11 cellular contexts compared by ENCODE assay signal in genomic region chr6:150069707-150070106, GRCh38. TPM values are rescaled to one million over a fixed set of nuclear protein-coding genes. Genes with fewer than 3 reads are reported as not detected.
DNase-seq lines count a peak whose midpoint lies in the region; ATAC-seq and TF ChIP-seq lines count a peak whose summit lies in the region.
"Had no signal": no experiment of that assay in that cellular context is flagged by ENCODE, and none has a peak within 500 bp of the region (broad histone marks: within the 10 kb centered on the region; RNA-seq: fewer than 3 reads in every experiment).

No MANE protein-coding gene starts in this region.

- no peaks in the 10 kb centered on the region for H3K27me3 ChIP-seq in breast epithelium
- H3K27me3 ChIP-seq in WERI-Rb-1 (ENCODE audit: insufficient read depth, low read depth, severe bottlenecking) = no peaks in the 10 kb centered on the region
- H3K27me3 ChIP-seq in hepatocyte = no peaks in the 10 kb centered on the region
- H3K27me3 ChIP-seq in thyroid gland = no peaks in the 10 kb centered on the region
- H3K27me3 ChIP-seq: BE2C, SJSA1 had no signal

- ATAC-seq in HG02642 (IDR thresholded peaks at IDR 0.05; ENCODE audit: poor library complexity, unreplicated experiment) (no peak), HG03342 (IDR thresholded peaks at IDR 0.05; ENCODE audit: unreplicated experiment) (no peak), HG02610 (IDR thresholded peaks at IDR 0.05; ENCODE audit: unreplicated experiment) (no peak)

- no peaks in the 10 kb centered on the region for H4K20me1 ChIP-seq in hepatocyte (ENCODE audit: insufficient read depth, poor library complexity, severe bottlenecking)

- H3K4me1 Mint-ChIP-seq in MCF 10A (ENCODE audit: insufficient read depth, unreplicated experiment) = peaks cover 33% of the 10 kb centered on the region

- peak overlapping the region in 1 of 2 donors; percentile 65 for H3K27ac ChIP-seq in breast epithelium
- H3K27ac ChIP-seq in WERI-Rb-1 = peak overlapping the region; percentile 56
- no peak overlapping the region for H3K27ac ChIP-seq in hepatocyte
- H3K27ac ChIP-seq in thyroid gland = peak overlapping the region; percentile 53 to 70 (median 54)
- H3K27ac ChIP-seq: SJSA1 had no signal

- no peak for DNase-seq in MCF 10A (ENCODE audit: unreplicated experiment)
- DNase-seq in breast epithelium (ENCODE audit: low spot score in 2 of 2) = no peak
- peak; percentile 83 for DNase-seq in WERI-Rb-1
- DNase-seq in hepatocyte (ENCODE audit: low spot score) = peak; percentile 29
- DNase-seq in thyroid gland = peak; percentile 12 to 22

- TF ChIP-seq POLR2A in breast epithelium (IDR thresholded peaks at IDR 0.05) = no peak
- no peak for TF ChIP-seq POLR2A in thyroid gland (IDR thresholded peaks at IDR 0.05)

- no peak overlapping the region for H3K27ac Mint-ChIP-seq in MCF 10A (ENCODE audit: low read depth, unreplicated experiment)

- H3K4me1 ChIP-seq in breast epithelium (no peaks in the 10 kb centered on the region), hepatocyte (ENCODE audit: insufficient read depth) (peaks cover 7% of the 10 kb centered on the region), thyroid gland (peaks cover 9 to 23% of the 10 kb centered on the region in 2 donors)
- H3K4me1 ChIP-seq: BE2C had no signal

- BruUV-seq in MCF 10A (replicated peaks; lab: Mats Ljungman, UMichigan) = no TSS peak

- H3K36me3 ChIP-seq in breast epithelium = no peaks in the 10 kb centered on the region
- H3K36me3 ChIP-seq in WERI-Rb-1 = no peaks in the 10 kb centered on the region
- no peaks in the 10 kb centered on the region for H3K36me3 ChIP-seq in hepatocyte (replicated peaks; ENCODE audit: insufficient read depth, low read depth)
- no peaks in the 10 kb centered on the region for H3K36me3 ChIP-seq in thyroid gland
- H3K36me3 ChIP-seq: BE2C had no signal

- POLR2A ChIA-PET in MCF 10A (lab: Yijun Ruan, JAX) = no interaction called here

- CTCF ChIA-PET in MCF 10A (lab: Yijun Ruan, JAX) = interaction anchor here (0.7 to 17.8 kb wide), 7 partner anchors 15 to 986 kb away, joined by 3 to 207 read pairs (median 5); no protein-coding TSS in a partner anchor

- no peaks in the 10 kb centered on the region for H3K9me2 ChIP-seq in hepatocyte (replicated peaks; ENCODE audit: insufficient read depth)

- intact Hi-C loops in MCF 10A (cut with micrococcal nuclease) = loop anchor here (1.0 to 5.0 kb wide), 2 partner anchors 42 to 135 kb away; partner anchors contain the start of gene RAET1L
- intact Hi-C loops in breast epithelium (cut with DNase I; ENCODE audit: low total_unique reads) = no loop called here
- intact Hi-C loops in thyroid gland (cut with DNase I) = loop anchor here (5.0 to 10.0 kb wide), 2 partner anchors 132 to 745 kb away; no protein-coding TSS in a partner anchor

- peak overlapping the region; percentile 77 for H3K4me3 Mint-ChIP-seq in MCF 10A (ENCODE audit: unreplicated experiment)

- H3K4me3 ChIP-seq in breast epithelium (peak overlapping the region in 1 of 3 donors; percentile 71), WERI-Rb-1 (ENCODE audit: low read depth, low read length) (peak overlapping the region; percentile 65), hepatocyte (no peak overlapping the region), thyroid gland (replicated peaks in 1 of 3) (no peak overlapping the region)

- H3K9me3 ChIP-seq in breast epithelium = no peaks in the 10 kb centered on the region
- no peaks in the 10 kb centered on the region for H3K9me3 ChIP-seq in WERI-Rb-1 (ENCODE audit: severe bottlenecking)
- H3K9me3 ChIP-seq in hepatocyte (ENCODE audit: low read depth) = no peaks in the 10 kb centered on the region
- no peaks in the 10 kb centered on the region for H3K9me3 ChIP-seq in thyroid gland
- H3K9me3 ChIP-seq: BE2C, SJSA1 had no signal

- H3K9me3 Mint-ChIP-seq in MCF 10A (ENCODE audit: unreplicated experiment) = no peaks in the 10 kb centered on the region

- no peaks in the 10 kb centered on the region for H3K27me3 Mint-ChIP-seq in MCF 10A (ENCODE audit: insufficient read depth, unreplicated experiment)

- H3K79me2 ChIP-seq in hepatocyte = no peaks in the 10 kb centered on the region

- peaks cover 8% of the 10 kb centered on the region for H3K36me3 Mint-ChIP-seq in MCF 10A (ENCODE audit: insufficient read depth, unreplicated experiment)

- H2AFZ ChIP-seq in hepatocyte = peak overlapping the region; percentile 59

- TF ChIP-seq CTCF in MCF 10A (IDR thresholded peaks at IDR 0.05; ENCODE audit: unreplicated experiment) = no peak
- TF ChIP-seq CTCF in breast epithelium (IDR thresholded peaks at IDR 0.05) = no peak
- TF ChIP-seq CTCF in WERI-Rb-1 (IDR thresholded peaks at IDR 0.05; ENCODE audit: low read depth, low read length) = no peak
- TF ChIP-seq CTCF in hepatocyte (IDR thresholded peaks at IDR 0.05; ENCODE audit: poor library complexity) = no peak
- no peak for TF ChIP-seq CTCF in thyroid gland (IDR thresholded peaks at IDR 0.05)

- 75% methylated on average over 11 of the region's 11 CpGs for WGBS in hepatocyte (ENCODE audit: low lambda C conversion rate, missing lambda C conversion rate)
- WGBS in thyroid gland, 2 donors = 69 to 75% methylated on average over 10 of the region's 11 CpGs

- peak overlapping the region; percentile 97 for H3K4me2 ChIP-seq in hepatocyte

RNA-seq across cellular contexts. Expression of gene ULBP3, which starts 0.8 kb away (rescaled TPM):
- total RNA-seq in MCF 10A (2022) = 4.9 and 6.3 TPM in 2 replicates
- 1 to 10 TPM in 1 of 3 donors, under 1 TPM in 2; 0.64 to 2.0 (median 0.73) TPM for total RNA-seq in breast epithelium
- 5.1 and 6.6 TPM in 2 replicates for total RNA-seq in hepatocyte
- polyA plus RNA-seq in hepatocyte = 2.6 and 4.3 TPM in 2 replicates
- total RNA-seq in thyroid gland = 10 to 100 TPM in 3 of 4 donors, 1 to 10 TPM in 1; 2.4 to 31.7 (median 16.5) TPM

RNA-seq across cellular contexts. Expression of gene RAET1L, which starts 44.4 kb away (rescaled TPM):
- total RNA-seq in MCF 10A (2022) = 1.2 TPM in 2 replicates
- total RNA-seq in breast epithelium = not detected
- not detected in 2 replicates for total RNA-seq in hepatocyte
- polyA plus RNA-seq in hepatocyte = not detected in 2 replicates
- not detected for total RNA-seq in thyroid gland
- total RNA-seq: myocyte, SJSA1 had no signal

Comparison
In these comparisons a context has a peak if more than half of its experiments do, and no peak if none do; other contexts are left out.
1. DNase-seq: peak in WERI-Rb-1 (single experiment), hepatocyte (single experiment) and thyroid gland (2 of 2); none in MCF 10A (single experiment) and breast epithelium (0 of 2).